In the genomic region with DNA sequence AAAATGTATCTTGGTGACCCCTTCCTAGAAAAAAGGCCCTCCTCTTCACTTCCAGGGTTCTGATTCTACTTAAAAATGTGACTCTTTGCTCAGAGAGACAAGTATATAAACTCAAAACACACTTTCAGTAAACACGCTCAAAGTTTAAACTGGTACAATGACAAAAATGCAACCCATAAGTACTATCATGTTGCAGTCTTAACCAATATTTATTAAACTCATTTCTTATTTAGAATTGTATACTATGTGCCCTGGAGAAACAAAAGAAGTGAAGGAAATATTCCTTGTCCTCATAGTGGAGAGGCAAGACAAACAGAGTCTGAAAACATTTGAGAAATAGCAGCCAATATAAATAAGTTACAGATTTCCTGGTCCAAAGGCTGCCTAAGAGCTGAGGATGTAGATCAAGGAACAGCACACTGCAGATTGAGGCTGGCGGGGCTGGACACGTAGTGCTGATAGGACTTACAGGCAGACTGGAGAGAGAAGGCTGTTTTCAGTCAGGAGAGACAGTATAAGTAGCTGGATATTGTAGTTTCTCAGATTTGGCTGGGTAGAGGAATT, we compare ENCODE assay signal across 31 cellular contexts. TPM values are rescaled to one million over a fixed set of nuclear protein-coding genes. Genes with fewer than 3 reads are reported as not detected.
DNase-seq lines count a peak whose midpoint lies in the region; ATAC-seq and TF ChIP-seq lines count a peak whose summit lies in the region.
"Had no signal": no experiment of that assay in that cellular context is flagged by ENCODE, and none has a peak within 500 bp of the region (broad histone marks: within the 10 kb centered on the region; RNA-seq: fewer than 3 reads in every experiment).

No MANE protein-coding gene starts in this region.

- H3K4me3 ChIP-seq in LNCaP clone FGC (ENCODE audit: low read depth, low read length): no peak overlapping the region
- H3K4me3 ChIP-seq: BLaER1, neural progenitor cell, right atrium auricular region, SK-N-MC had no signal

- H3K27ac ChIP-seq in 22Rv1: peak overlapping the region; percentile 34
- H3K27ac ChIP-seq: BLaER1, neural progenitor cell, right atrium auricular region, RWPE1, SK-N-MC had no signal

- DNase-seq in LNCaP clone FGC (ENCODE audit: low read depth): peak; percentile 63
- peak; percentile 34 for DNase-seq in fibroblast of peridontal ligament (ENCODE audit: extremely low read depth)
- peak; percentile 59 for DNase-seq in mucosa of gallbladder (ENCODE audit: low spot score)
- DNase-seq in NCI-H146 (lab: John Stamatoyannopoulos, UW): no peak
- no peak for DNase-seq in NK-92 (lab: John Stamatoyannopoulos, UW; ENCODE audit: unreplicated experiment)
- DNase-seq in HUDEP-2 (lab: John Stamatoyannopoulos, UW; ENCODE audit: unreplicated experiment in 76 of 76): no peak
- DNase-seq: ACHN; activated CD4-positive, alpha-beta memory T cell treated with anti-CD3 and anti-CD28 coated beads for 36 hours; activated naive CD8-positive, alpha-beta T cell treated with anti-CD3 and anti-CD28 coated beads, Interleukin-2, amount 50 U/mL, for 24 hours; activated T-cell treated with anti-CD3 and anti-CD28 coated beads, Interleukin-2, amount 50 U/mL, for 72 hours; DMS53; H9; hypothalamus; immature natural killer cell; Karpas-422; mesenchymal stem cell; NCI-H1436; NCI-H446 treated with DMSO at 0.1 percent for 48 hours; NCI-H774; stimulated activated CD4-positive, alpha-beta T cell treated with anti-CD3 and anti-CD28 coated beads, Interleukin-1b, Interleukin-23, amount 100 ng/mL, for 48 hours; stimulated activated naive CD4-positive, alpha-beta T cell treated with Interleukin-2 at 50 U/mL for 16 hours had no signal

- ATAC-seq in GM19395 (IDR thresholded peaks at IDR 0.05; ENCODE audit: unreplicated experiment): no peak
- ATAC-seq: activated CD4-positive, CD25-positive, alpha-beta regulatory T cell treated with anti-CD3 and anti-CD28 coated beads, Interleukin-2, amount 50 U/mL, for 24 hours; activated naive CD8-positive, alpha-beta T cell treated with anti-CD3 and anti-CD28 coated beads, Interleukin-2, amount 50 U/mL, for 24 hours; activated T-cell treated with anti-CD3 and anti-CD28 coated beads, Interleukin-2, amount 50 U/mL, for 72 hours; left lobe of liver had no signal

- TF ChIP-seq CTCF in 22Rv1 (IDR thresholded peaks at IDR 0.05): no peak
- no peak for TF ChIP-seq CTCF in LNCaP clone FGC (IDR thresholded peaks at IDR 0.05; ENCODE audit: control insufficient read depth, extremely low read depth, insufficient read depth)

RNA-seq across cellular contexts. Expression of a gene that starts 39.1 kb away (rescaled TPM):
- total RNA-seq in mucosa of gallbladder: 41.9 TPM
- total RNA-seq: activated CD4-positive, alpha-beta memory T cell treated with anti-CD3 and anti-CD28 coated beads for 36 hours; G401 had no signal

Comparison
In these comparisons a context has a peak if more than half of its experiments do, and no peak if none do; other contexts are left out.
1. DNase-seq: peak in LNCaP clone FGC (single experiment), fibroblast of peridontal ligament (single experiment) and mucosa of gallbladder (single experiment); none in NCI-H146 (single experiment), NK-92 (single experiment) and HUDEP-2 (0 of 76).